ENCODE assay signal across 1 cellular context in the genomic region with DNA sequence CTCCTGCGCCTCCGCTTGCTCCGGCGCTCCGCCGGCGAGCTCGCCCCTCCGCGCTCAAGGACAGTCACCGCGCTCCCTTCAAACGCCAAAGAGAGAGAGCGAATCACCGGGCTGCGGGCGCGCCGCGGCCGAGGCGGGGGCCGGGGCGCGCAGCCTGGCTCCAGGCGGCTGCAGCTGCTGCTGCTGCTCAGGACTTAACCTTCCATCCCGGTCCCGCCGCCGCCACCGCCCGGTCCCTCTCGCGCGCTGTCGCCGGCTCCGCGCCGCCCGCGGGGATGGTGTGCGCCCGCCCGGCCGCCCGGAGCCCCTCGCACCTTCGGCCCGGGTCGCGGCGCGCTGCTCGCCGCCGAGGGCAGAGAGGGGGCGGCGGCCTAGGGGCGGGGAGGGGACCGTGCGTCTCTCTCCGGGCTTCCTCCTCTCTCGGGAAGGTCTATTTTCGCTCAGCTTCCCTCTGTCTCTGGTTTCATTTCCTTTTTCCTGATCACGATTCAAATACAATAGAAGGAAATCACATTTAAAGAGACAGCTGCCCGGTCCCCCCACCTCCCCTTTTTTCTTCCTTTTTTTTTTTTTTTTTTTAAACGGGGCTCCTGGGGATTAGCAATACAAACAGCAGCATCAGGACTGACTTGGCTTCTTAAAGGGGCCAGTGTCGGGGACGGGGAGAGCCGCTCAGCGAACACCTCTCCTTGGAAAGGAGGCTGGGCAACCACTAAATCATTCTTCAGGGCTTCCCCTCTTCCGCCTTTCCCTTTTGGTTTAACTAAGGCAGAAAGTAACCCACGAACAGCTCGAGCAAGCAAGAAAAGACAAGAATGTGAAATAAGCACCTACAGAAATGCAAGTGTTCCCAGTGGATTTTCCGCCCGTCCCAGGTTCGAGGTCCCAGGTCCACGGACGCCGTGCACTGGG.
TF ChIP-seq lines count a peak whose summit lies in the region.

No MANE protein-coding gene starts in this region.

TF ChIP-seq in H1, 55 proteins besides CTCF, POLR2A, EP300 and RAD21:
- TF ChIP-seq KDM4A (IDR thresholded peaks at IDR 0.05; ENCODE audit: low read depth, low read length, severe bottlenecking) (peak; percentile 25), ASH2L (IDR thresholded peaks at IDR 0.05; ENCODE audit: low read length) (peak; percentile 41), TCF12 (IDR thresholded peaks at IDR 0.05; ENCODE audit: low read depth, low read length) (no peak), ZNF274 (IDR thresholded peaks at IDR 0.05; ENCODE audit: borderline replicate concordance, extremely low read depth, low read length) (no peak), RNF2 (IDR thresholded peaks at IDR 0.05; ENCODE audit: borderline replicate concordance, low read depth, low read length, missing control alignments, poor library complexity, severe bottlenecking) (peak; percentile 30), MAFK (IDR thresholded peaks at IDR 0.05; ENCODE audit: low read depth, low read length) (no peak), RBBP5 (IDR thresholded peaks at IDR 0.05; ENCODE audit: borderline replicate concordance, low read depth, low read length) (peak; percentile 39; the same call in 1 of the 2 replicates), SUZ12 (IDR thresholded peaks at IDR 0.05; ENCODE audit: low read length) (peak; percentile 76)
TF ChIP-seq in H1: peak in this region for 5.
